8 cellular contexts compared by ENCODE assay signal in genomic region chrX:38327007-38327774, GRCh38. TPM values are rescaled to one million over a fixed set of nuclear protein-coding genes. Genes with fewer than 3 reads are reported as not detected.
A peak's percentile ranks its signal among the peaks of the same experiment; 100 is the strongest.
DNase-seq lines count a peak whose midpoint lies in the region; ATAC-seq and TF ChIP-seq lines count a peak whose summit lies in the region.

TSS of gene RPGR (minus strand) at chrX:38327509. CDS start at chrX:38327367, 142 bp downstream.

- peak within 1 kb of the TSS; percentile 55 for H3K4me2 ChIP-seq in parathyroid adenoma (ENCODE audit: low read length)

- ATAC-seq in HG02678 (IDR thresholded peaks at IDR 0.05; ENCODE audit: unreplicated experiment) = peak; percentile 96

- H3K27me3 ChIP-seq in cardiac muscle cell (no peaks in the 10 kb centered on the region), parathyroid adenoma (ENCODE audit: control insufficient read depth, insufficient read depth, low read length) (no peaks in the 10 kb centered on the region), tibial artery (no peaks in the 10 kb centered on the region)

- H3K4me1 ChIP-seq in cardiac muscle cell (ENCODE audit: low read depth) (no peaks in the 10 kb centered on the region), parathyroid adenoma (peaks cover 2% of the 10 kb centered on the region), tibial artery (peaks cover 0 to 8% (median 0%) of the 10 kb centered on the region in 4 donors)

- peak within 1 kb of the TSS; percentile 86 for H2AFZ ChIP-seq in parathyroid adenoma

- DNase-seq in GM12865 (ENCODE audit: low read depth) (peak; percentile 95), NCI-H1105 (lab: John Stamatoyannopoulos, UW) (peak; percentile 88), SKM-1 treated with dmso at 0.1 percent for 144 hours (lab: John Stamatoyannopoulos, UW; ENCODE audit: unreplicated experiment) (peak; percentile 82), cardiac muscle cell (ENCODE audit: low read depth in 1 of 2, low spot score in 1 of 2) (peak; percentile 92 to 96), tibial artery (peak; percentile 94 to 96)
- DNase-seq in activated naive CD8-positive, alpha-beta T cell treated with anti-CD3 and anti-CD28 coated beads, Interleukin-2, amount 50 U/mL, for 16 hours (ENCODE audit: low read depth, low spot score) = peak; percentile 77

- TF ChIP-seq CTCF in GM12865 (IDR thresholded peaks at IDR 0.05; ENCODE audit: insufficient read depth, low read depth, low read length, missing control alignments) (peak; percentile 80), cardiac muscle cell (IDR thresholded peaks at IDR 0.05; ENCODE audit: low read depth, low read length) (peak; percentile 71), parathyroid adenoma (IDR thresholded peaks at IDR 0.05) (peak; percentile 77), tibial artery (IDR thresholded peaks at IDR 0.05) (peak; percentile 67 to 71)

- H3K9ac ChIP-seq in parathyroid adenoma = peak within 1 kb of the TSS; percentile 6

- peak within 1 kb of the TSS; percentile 70 for H3K27ac ChIP-seq in cardiac muscle cell
- H3K27ac ChIP-seq in parathyroid adenoma = peak within 1 kb of the TSS; percentile 94
- peak within 1 kb of the TSS; percentile 89 to 90 for H3K27ac ChIP-seq in tibial artery

- no peaks in the 10 kb centered on the region for H3K9me3 ChIP-seq in cardiac muscle cell (ENCODE audit: low read depth)
- H3K9me3 ChIP-seq in parathyroid adenoma (ENCODE audit: control insufficient read depth, low read length) = no peaks in the 10 kb centered on the region
- H3K9me3 ChIP-seq in tibial artery = no peaks in the 10 kb centered on the region

- H3K4me3 ChIP-seq in GM12865 (ENCODE audit: low read depth, low read length) = peak within 1 kb of the TSS; percentile 73
- H3K4me3 ChIP-seq in cardiac muscle cell = peak within 1 kb of the TSS; percentile 75
- peak within 1 kb of the TSS; percentile 83 for H3K4me3 ChIP-seq in parathyroid adenoma (ENCODE audit: low read depth, low read length)
- H3K4me3 ChIP-seq in tibial artery = peak within 1 kb of the TSS; percentile 71 to 73

- intact Hi-C loops in tibial artery (cut with DNase I; ENCODE audit: low total_unique reads) = no loop called here

- H3K36me3 ChIP-seq in cardiac muscle cell = no peaks in the 10 kb centered on the region
- H3K36me3 ChIP-seq in parathyroid adenoma (ENCODE audit: control insufficient read depth, insufficient read depth, low read length) = no peaks in the 10 kb centered on the region
- H3K36me3 ChIP-seq in tibial artery = no peaks in the 10 kb centered on the region

- no peaks in the 10 kb centered on the region for H3K79me2 ChIP-seq in parathyroid adenoma

RNA-seq across cellular contexts. Expression of gene RPGR, which starts in this region (rescaled TPM):
- total RNA-seq in cardiac muscle cell = 6.3 and 7.6 TPM in 2 replicates
- 6.5 and 7.3 TPM in 2 replicates for polyA plus RNA-seq in cardiac muscle cell

Comparison
In these comparisons a context has a peak if more than half of its experiments do, and no peak if none do; other contexts are left out.
1. Peak in every context shown above with its lines: DNase-seq, ATAC-seq, H3K4me3 ChIP-seq and H3K27ac ChIP-seq.